8 cellular contexts compared by ENCODE assay signal in the genomic region with DNA sequence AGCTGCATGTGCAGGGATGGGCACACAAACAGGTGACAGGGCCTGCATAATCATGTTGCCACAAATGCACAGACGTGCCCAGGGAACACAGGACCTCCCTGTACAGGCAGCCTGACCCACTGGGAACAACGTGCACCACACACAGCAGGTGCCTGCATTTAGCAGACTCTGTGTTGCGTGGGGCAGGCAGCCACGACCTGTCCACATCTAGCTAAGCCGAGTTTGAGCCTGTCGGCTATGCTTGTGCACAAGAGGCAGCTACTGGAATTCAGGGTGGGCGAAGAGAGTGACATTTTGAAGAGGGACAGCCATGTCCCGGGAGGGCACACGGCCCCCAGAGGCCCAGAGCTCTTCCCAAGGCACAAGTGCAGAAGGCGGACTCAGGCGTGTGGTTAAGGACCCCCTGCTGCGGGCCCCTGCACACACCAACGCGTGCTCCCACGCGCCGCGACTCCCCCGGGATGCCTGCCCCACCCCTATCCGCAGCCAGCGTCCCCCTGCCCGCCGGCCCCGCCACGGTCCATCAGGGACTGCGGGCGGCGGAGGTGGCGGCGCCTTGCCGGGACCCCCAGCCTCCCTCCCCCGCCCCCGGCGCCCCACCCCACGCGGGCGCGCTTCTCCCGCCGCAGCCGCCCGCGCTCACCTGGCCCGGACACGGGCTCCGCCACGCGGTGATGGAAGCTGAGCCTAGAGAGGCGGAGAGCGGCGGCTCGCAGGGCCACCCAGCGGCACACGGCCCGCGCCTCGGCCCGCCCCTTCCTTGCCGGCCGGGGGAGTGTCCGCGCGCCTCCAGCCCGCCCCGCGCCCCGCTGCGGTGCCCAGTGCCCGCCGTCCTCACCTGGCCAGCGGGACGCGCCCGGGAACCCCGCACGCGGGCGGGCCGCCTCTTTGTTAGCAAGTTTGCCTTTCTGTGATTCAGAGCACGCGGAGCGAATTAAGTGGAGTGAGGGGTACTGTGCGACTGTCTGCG.
DNase-seq lines count a peak whose midpoint lies in the region; ATAC-seq and TF ChIP-seq lines count a peak whose summit lies in the region.

No MANE protein-coding gene starts in this region.

- 7% methylated on average over 43 of the region's 84 CpGs for WGBS in mesenchymal stem cell

- H3K9ac ChIP-seq in HUES6 (ENCODE audit: low read length) (no peak overlapping the region), mesenchymal stem cell (ENCODE audit: low read length) (no peak overlapping the region)

- H3K4me3 ChIP-seq in A673 (ENCODE audit: low read depth, low read length, poor library complexity, severe bottlenecking) = peak overlapping the region; percentile 36
- peak overlapping the region; percentile 72 for H3K4me3 ChIP-seq in HUES6 (ENCODE audit: low read depth, low read length)
- H3K4me3 ChIP-seq in mesenchymal stem cell (ENCODE audit: insufficient read depth in 1 of 2, low read depth in 1 of 2, low read length in 2 of 2) = no peak overlapping the region
- H3K4me3 ChIP-seq in uterus = no peak overlapping the region

- no peak overlapping the region for H4K91ac ChIP-seq in mesenchymal stem cell (ENCODE audit: low read length)

- H3K27me3 ChIP-seq in A673 (replicated peaks; ENCODE audit: insufficient read depth, low read depth, low read length, poor library complexity) (peaks cover 41% of the 10 kb centered on the region), HUES6 (ENCODE audit: control insufficient read depth, insufficient read depth, low read length) (peaks cover 57% of the 10 kb centered on the region), mesenchymal stem cell (ENCODE audit: control insufficient read depth in 1 of 2, insufficient read depth in 1 of 2, low read length in 2 of 2) (peaks cover 60 to 80% of the 10 kb centered on the region in 2 experiments), uterus (peaks cover 5 to 12% of the 10 kb centered on the region in 2 donors)

- H4K8ac ChIP-seq in mesenchymal stem cell (ENCODE audit: low read length) = no peak overlapping the region

- no peaks in the 10 kb centered on the region for H3K9me3 ChIP-seq in A673 (ENCODE audit: low read depth, low read length, poor library complexity, severe bottlenecking)
- H3K9me3 ChIP-seq in HUES6 (ENCODE audit: control insufficient read depth, insufficient read depth, low read depth, low read length) = no peaks in the 10 kb centered on the region
- H3K9me3 ChIP-seq in mesenchymal stem cell (ENCODE audit: control insufficient read depth, low read length) = no peaks in the 10 kb centered on the region
- no peaks in the 10 kb centered on the region for H3K9me3 ChIP-seq in uterus

- H3K18ac ChIP-seq in mesenchymal stem cell (ENCODE audit: low read depth in 1 of 2, low read length in 2 of 2) = no peak overlapping the region

- no peak overlapping the region for H2BK5ac ChIP-seq in mesenchymal stem cell (ENCODE audit: low read depth, low read length, poor library complexity, severe bottlenecking)

- CTCF ChIA-PET in A673 (lab: Charles Lee) = no interaction called here

- TF ChIP-seq CTCF in A673 (conservative IDR thresholded peaks at IDR 0.05; ENCODE audit: low read depth, low read length) (no peak), uterus (IDR thresholded peaks at IDR 0.05) (no peak)

- no peak for TF ChIP-seq POLR2A in uterus (IDR thresholded peaks at IDR 0.05)

- no peaks in the 10 kb centered on the region for H3K79me1 ChIP-seq in mesenchymal stem cell (replicated peaks; ENCODE audit: low read length, poor library complexity, severe bottlenecking)

- H3K36me3 ChIP-seq in A673 (ENCODE audit: insufficient read depth, low read length, poor library complexity, severe bottlenecking) (no peaks in the 10 kb centered on the region), HUES6 (ENCODE audit: control insufficient read depth, insufficient read depth, low read length) (no peaks in the 10 kb centered on the region), mesenchymal stem cell (ENCODE audit: control insufficient read depth in 1 of 2, insufficient read depth in 2 of 2, low read depth in 1 of 2, low read length in 2 of 2) (no peaks in the 10 kb centered on the region), uterus (no peaks in the 10 kb centered on the region)

- no peak for ATAC-seq in HG02870 (IDR thresholded peaks at IDR 0.05; ENCODE audit: unreplicated experiment)
- ATAC-seq in GM21526 (IDR thresholded peaks at IDR 0.05; ENCODE audit: low FRiP score, unreplicated experiment) = no peak
- ATAC-seq in HG03108 (IDR thresholded peaks at IDR 0.05; ENCODE audit: unreplicated experiment) = no peak

- no peak overlapping the region for H2AK5ac ChIP-seq in mesenchymal stem cell (ENCODE audit: low read length, severe bottlenecking)

- no peak overlapping the region for H2BK15ac ChIP-seq in mesenchymal stem cell (ENCODE audit: low read depth, poor library complexity, severe bottlenecking)

- H3K27ac ChIP-seq in A673 (ENCODE audit: low read depth, low read length, poor library complexity, severe bottlenecking) = no peak overlapping the region
- no peak overlapping the region for H3K27ac ChIP-seq in HUES6 (ENCODE audit: low read depth, low read length)
- H3K27ac ChIP-seq in mesenchymal stem cell (ENCODE audit: low read length, poor library complexity, severe bottlenecking) = no peak overlapping the region
- H3K27ac ChIP-seq in uterus = no peak overlapping the region

- no peak overlapping the region for H2BK12ac ChIP-seq in mesenchymal stem cell (ENCODE audit: low read length in 2 of 2)

- H3K4me1 ChIP-seq in A673 (ENCODE audit: insufficient read depth, low read length, poor library complexity, severe bottlenecking) (no peaks in the 10 kb centered on the region), HUES6 (ENCODE audit: control insufficient read depth, insufficient read depth, low read length) (peaks cover 6% of the 10 kb centered on the region), mesenchymal stem cell (ENCODE audit: control insufficient read depth, insufficient read depth, low read depth, low read length) (peaks cover 8% of the 10 kb centered on the region), uterus (peaks cover 0 to 10% of the 10 kb centered on the region in 2 donors)

- H3K4me2 ChIP-seq in mesenchymal stem cell (ENCODE audit: low read length, poor library complexity, severe bottlenecking) = peak overlapping the region; percentile 36

- H3K14ac ChIP-seq in mesenchymal stem cell (ENCODE audit: low read length in 2 of 2) = no peak overlapping the region

- H3K4ac ChIP-seq in mesenchymal stem cell (ENCODE audit: low read depth in 1 of 2, low read length in 2 of 2) = no peak overlapping the region

- POLR2A ChIA-PET in A673 (lab: Charles Lee; ENCODE audit: low non-redundant PET) = no interaction called here

- DNase-seq in A673 (ENCODE audit: low spot score) (no peak), ecto neural progenitor cell (ENCODE audit: low spot score) (peak; percentile 83), mesenchymal stem cell (no peak), uterus (no peak)

- H2BK120ac ChIP-seq in mesenchymal stem cell (ENCODE audit: low read depth, low read length) = no peak overlapping the region

- intact Hi-C loops in A673 (cut with micrococcal nuclease; ENCODE audit: unreplicated experiment) (no loop called here), uterus (cut with DNase I; ENCODE audit: low total_unique reads) (no loop called here)

- H2AFZ ChIP-seq in mesenchymal stem cell (ENCODE audit: low read depth, low read length) = no peak overlapping the region

- no peak overlapping the region for H3K23ac ChIP-seq in mesenchymal stem cell (ENCODE audit: low read length in 2 of 2)

- no TSS peak for BruUV-seq in A673 (replicated peaks; lab: Mats Ljungman, UMichigan)

Comparison
In these comparisons a context has a peak if more than half of its experiments do, and no peak if none do; other contexts are left out.
1. H3K4me3 ChIP-seq: peak in A673 (single experiment) and HUES6 (single experiment); none in mesenchymal stem cell (0 of 2) and uterus (0 of 2).